ENCODE assay signal across 1 cellular context in genomic region chr19:11535792-11536595, GRCh38.
TF ChIP-seq lines count a peak whose summit lies in the region.

No MANE protein-coding gene starts in this region.

TF ChIP-seq in HepG2, 621 proteins besides CTCF, POLR2A, EP300 and RAD21 (continued from another document and continues in another):
- TF ChIP-seq, protein P1, sequence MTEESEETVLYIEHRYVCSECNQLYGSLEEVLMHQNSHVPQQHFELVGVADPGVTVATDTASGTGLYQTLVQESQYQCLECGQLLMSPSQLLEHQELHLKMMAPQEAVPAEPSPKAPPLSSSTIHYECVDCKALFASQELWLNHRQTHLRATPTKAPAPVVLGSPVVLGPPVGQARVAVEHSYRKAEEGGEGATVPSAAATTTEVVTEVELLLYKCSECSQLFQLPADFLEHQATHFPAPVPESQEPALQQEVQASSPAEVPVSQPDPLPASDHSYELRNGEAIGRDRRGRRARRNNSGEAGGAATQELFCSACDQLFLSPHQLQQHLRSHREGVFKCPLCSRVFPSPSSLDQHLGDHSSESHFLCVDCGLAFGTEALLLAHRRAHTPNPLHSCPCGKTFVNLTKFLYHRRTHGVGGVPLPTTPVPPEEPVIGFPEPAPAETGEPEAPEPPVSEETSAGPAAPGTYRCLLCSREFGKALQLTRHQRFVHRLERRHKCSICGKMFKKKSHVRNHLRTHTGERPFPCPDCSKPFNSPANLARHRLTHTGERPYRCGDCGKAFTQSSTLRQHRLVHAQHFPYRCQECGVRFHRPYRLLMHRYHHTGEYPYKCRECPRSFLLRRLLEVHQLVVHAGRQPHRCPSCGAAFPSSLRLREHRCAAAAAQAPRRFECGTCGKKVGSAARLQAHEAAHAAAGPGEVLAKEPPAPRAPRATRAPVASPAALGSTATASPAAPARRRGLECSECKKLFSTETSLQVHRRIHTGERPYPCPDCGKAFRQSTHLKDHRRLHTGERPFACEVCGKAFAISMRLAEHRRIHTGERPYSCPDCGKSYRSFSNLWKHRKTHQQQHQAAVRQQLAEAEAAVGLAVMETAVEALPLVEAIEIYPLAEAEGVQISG (CRISPR knock-in tag; IDR thresholded peaks at IDR 0.05) = 0 out of 2 replicates have a peak, but pooled peaks have one; percentile 23
- peak; percentile 92 for TF ChIP-seq ATF7 (IDR thresholded peaks at IDR 0.05)
- 0 out of 2 replicates have a peak, but pooled peaks have one; percentile 43 for TF ChIP-seq ATF7 (CRISPR knock-in tag; IDR thresholded peaks at IDR 0.05)
- TF ChIP-seq, protein P2, sequence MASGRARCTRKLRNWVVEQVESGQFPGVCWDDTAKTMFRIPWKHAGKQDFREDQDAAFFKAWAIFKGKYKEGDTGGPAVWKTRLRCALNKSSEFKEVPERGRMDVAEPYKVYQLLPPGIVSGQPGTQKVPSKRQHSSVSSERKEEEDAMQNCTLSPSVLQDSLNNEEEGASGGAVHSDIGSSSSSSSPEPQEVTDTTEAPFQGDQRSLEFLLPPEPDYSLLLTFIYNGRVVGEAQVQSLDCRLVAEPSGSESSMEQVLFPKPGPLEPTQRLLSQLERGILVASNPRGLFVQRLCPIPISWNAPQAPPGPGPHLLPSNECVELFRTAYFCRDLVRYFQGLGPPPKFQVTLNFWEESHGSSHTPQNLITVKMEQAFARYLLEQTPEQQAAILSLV (CRISPR knock-in tag; IDR thresholded peaks at IDR 0.05; ENCODE audit: borderline replicate concordance) = no peak
- TF ChIP-seq, protein P3, sequence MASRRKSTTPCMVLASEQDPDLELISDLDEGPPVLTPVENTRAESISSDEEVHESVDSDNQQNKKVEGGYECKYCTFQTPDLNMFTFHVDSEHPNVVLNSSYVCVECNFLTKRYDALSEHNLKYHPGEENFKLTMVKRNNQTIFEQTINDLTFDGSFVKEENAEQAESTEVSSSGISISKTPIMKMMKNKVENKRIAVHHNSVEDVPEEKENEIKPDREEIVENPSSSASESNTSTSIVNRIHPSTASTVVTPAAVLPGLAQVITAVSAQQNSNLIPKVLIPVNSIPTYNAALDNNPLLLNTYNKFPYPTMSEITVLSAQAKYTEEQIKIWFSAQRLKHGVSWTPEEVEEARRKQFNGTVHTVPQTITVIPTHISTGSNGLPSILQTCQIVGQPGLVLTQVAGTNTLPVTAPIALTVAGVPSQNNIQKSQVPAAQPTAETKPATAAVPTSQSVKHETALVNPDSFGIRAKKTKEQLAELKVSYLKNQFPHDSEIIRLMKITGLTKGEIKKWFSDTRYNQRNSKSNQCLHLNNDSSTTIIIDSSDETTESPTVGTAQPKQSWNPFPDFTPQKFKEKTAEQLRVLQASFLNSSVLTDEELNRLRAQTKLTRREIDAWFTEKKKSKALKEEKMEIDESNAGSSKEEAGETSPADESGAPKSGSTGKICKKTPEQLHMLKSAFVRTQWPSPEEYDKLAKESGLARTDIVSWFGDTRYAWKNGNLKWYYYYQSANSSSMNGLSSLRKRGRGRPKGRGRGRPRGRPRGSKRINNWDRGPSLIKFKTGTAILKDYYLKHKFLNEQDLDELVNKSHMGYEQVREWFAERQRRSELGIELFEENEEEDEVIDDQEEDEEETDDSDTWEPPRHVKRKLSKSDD (CRISPR knock-in tag; IDR thresholded peaks at IDR 0.05; ENCODE audit: low read depth) = no peak
- no peak for TF ChIP-seq ZNF567 (CRISPR knock-in tag; IDR thresholded peaks at IDR 0.05; ENCODE audit: borderline replicate concordance)
- TF ChIP-seq ZNF142 (CRISPR knock-in tag; IDR thresholded peaks at IDR 0.05) = no peak
- peak; percentile 50 for TF ChIP-seq IKZF4 (CRISPR knock-in tag; IDR thresholded peaks at IDR 0.05; ENCODE audit: borderline replicate concordance, low read depth, not compliant biosample characterization)
- TF ChIP-seq ZNF546 (CRISPR knock-in tag; conservative IDR thresholded peaks at IDR 0.05) = no peak
- no peak; the same call in 1 of the 2 replicates for TF ChIP-seq KLF6 (CRISPR knock-in tag; IDR thresholded peaks at IDR 0.05)
- TF ChIP-seq TFAP4 (IDR thresholded peaks at IDR 0.05; ENCODE audit: borderline replicate concordance, low read depth) = no peak
- no peak for TF ChIP-seq ZBTB26 (CRISPR knock-in tag; IDR thresholded peaks at IDR 0.05; ENCODE audit: borderline replicate concordance)
- no peak for TF ChIP-seq ATF7-NPFF (CRISPR knock-in tag; IDR thresholded peaks at IDR 0.05; ENCODE audit: low read depth)
- no peak for TF ChIP-seq NR2F1 (CRISPR knock-in tag; IDR thresholded peaks at IDR 0.05)
- no peak for TF ChIP-seq ZNF556 (CRISPR knock-in tag; IDR thresholded peaks at IDR 0.05; ENCODE audit: borderline replicate concordance)
- TF ChIP-seq SOX5 (CRISPR knock-in tag; IDR thresholded peaks at IDR 0.05; ENCODE audit: borderline replicate concordance) = peak; percentile 31; the same call in 1 of the 2 replicates
- TF ChIP-seq, protein P4, sequence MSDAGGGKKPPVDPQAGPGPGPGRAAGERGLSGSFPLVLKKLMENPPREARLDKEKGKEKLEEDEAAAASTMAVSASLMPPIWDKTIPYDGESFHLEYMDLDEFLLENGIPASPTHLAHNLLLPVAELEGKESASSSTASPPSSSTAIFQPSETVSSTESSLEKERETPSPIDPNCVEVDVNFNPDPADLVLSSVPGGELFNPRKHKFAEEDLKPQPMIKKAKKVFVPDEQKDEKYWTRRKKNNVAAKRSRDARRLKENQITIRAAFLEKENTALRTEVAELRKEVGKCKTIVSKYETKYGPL (CRISPR knock-in tag; IDR thresholded peaks at IDR 0.05) = no peak
- TF ChIP-seq ZNF234 (CRISPR knock-in tag; conservative IDR thresholded peaks at IDR 0.05) = no peak; the same call in 1 of the 2 replicates
- TF ChIP-seq ZNF138 (CRISPR knock-in tag; IDR thresholded peaks at IDR 0.05; ENCODE audit: low read depth) = no peak
- 0 out of 2 replicates have a peak, but pooled peaks have one; percentile 30 for TF ChIP-seq ZNF83 (CRISPR knock-in tag; IDR thresholded peaks at IDR 0.05; ENCODE audit: borderline replicate concordance)
- TF ChIP-seq SAP130 (CRISPR knock-in tag; IDR thresholded peaks at IDR 0.05; ENCODE audit: low read depth) = peak; percentile 44; the same call in 1 of the 2 replicates
- no peak for TF ChIP-seq NONO (IDR thresholded peaks at IDR 0.05)
- no peak; the same call in 1 of the 2 replicates for TF ChIP-seq NONO (CRISPR knock-in tag; conservative IDR thresholded peaks at IDR 0.05)
- TF ChIP-seq, protein P5, sequence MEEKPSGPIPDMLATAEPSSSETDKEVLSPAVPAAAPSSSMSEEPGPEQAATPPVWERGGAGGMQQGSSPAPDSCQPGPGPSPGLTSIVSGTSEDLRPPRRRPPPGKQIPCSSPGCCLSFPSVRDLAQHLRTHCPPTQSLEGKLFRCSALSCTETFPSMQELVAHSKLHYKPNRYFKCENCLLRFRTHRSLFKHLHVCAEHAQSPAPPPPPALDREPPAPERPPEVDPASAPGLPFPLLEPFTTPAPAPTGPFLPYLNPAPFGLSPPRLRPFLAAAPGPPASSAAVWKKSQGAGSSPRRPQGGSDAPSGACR (CRISPR knock-in tag; IDR thresholded peaks at IDR 0.05) = no peak
- no peak for TF ChIP-seq ZBED4 (CRISPR knock-in tag; IDR thresholded peaks at IDR 0.05; ENCODE audit: borderline replicate concordance)
- TF ChIP-seq, protein P6, sequence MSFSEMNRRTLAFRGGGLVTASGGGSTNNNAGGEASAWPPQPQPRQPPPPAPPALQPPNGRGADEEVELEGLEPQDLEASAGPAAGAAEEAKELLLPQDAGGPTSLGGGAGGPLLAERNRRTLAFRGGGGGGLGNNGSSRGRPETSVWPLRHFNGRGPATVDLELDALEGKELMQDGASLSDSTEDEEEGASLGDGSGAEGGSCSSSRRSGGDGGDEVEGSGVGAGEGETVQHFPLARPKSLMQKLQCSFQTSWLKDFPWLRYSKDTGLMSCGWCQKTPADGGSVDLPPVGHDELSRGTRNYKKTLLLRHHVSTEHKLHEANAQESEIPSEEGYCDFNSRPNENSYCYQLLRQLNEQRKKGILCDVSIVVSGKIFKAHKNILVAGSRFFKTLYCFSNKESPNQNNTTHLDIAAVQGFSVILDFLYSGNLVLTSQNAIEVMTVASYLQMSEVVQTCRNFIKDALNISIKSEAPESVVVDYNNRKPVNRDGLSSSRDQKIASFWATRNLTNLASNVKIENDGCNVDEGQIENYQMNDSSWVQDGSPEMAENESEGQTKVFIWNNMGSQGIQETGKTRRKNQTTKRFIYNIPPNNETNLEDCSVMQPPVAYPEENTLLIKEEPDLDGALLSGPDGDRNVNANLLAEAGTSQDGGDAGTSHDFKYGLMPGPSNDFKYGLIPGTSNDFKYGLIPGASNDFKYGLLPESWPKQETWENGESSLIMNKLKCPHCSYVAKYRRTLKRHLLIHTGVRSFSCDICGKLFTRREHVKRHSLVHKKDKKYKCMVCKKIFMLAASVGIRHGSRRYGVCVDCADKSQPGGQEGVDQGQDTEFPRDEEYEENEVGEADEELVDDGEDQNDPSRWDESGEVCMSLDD (CRISPR knock-in tag; IDR thresholded peaks at IDR 0.05; ENCODE audit: borderline replicate concordance) = 0 out of 2 replicates have a peak, but pooled peaks have one; percentile 57
- TF ChIP-seq KDM6A (CRISPR knock-in tag; IDR thresholded peaks at IDR 0.05; ENCODE audit: low read depth) = no peak
- TF ChIP-seq IRF2 (CRISPR knock-in tag; IDR thresholded peaks at IDR 0.05) = peak; percentile 65; the same call in 1 of the 2 replicates
- TF ChIP-seq ZKSCAN8 (CRISPR knock-in tag; IDR thresholded peaks at IDR 0.05; ENCODE audit: borderline replicate concordance) = no peak
- TF ChIP-seq ZC3H13 (CRISPR knock-in tag; IDR thresholded peaks at IDR 0.05) = no peak
- no peak for TF ChIP-seq PCBP2 (optimal IDR thresholded peaks at IDR 0.05; ENCODE audit: low read depth, low read length, poor library complexity, severe bottlenecking)
- TF ChIP-seq HOXA3 (CRISPR knock-in tag; IDR thresholded peaks at IDR 0.05) = peak; percentile 87
